ENCODE assay signal across 1 cellular context in genomic region chr4:26192921-26193894, GRCh38.
TF ChIP-seq lines count a peak whose summit lies in the region.

No MANE protein-coding gene starts in this region.

TF ChIP-seq in GM12878, 131 proteins besides CTCF, POLR2A, EP300 and RAD21 (continued from another document):
- TF ChIP-seq CHD1 (IDR thresholded peaks at IDR 0.05; ENCODE audit: low read depth, low read length) (no peak), SRF (IDR thresholded peaks at IDR 0.05; ENCODE audit: low read depth in 2 of 2, low read length in 2 of 2) (no peak), POLR2AphosphoS5 (IDR thresholded peaks at IDR 0.05; ENCODE audit: low read length) (no peak), JUND (IDR thresholded peaks at IDR 0.05; ENCODE audit: low read depth, low read length) (no peak), RUNX3 (IDR thresholded peaks at IDR 0.05; ENCODE audit: low read length) (peak; percentile 67; the same call in 1 of the 2 replicates), POU2F2 (IDR thresholded peaks at IDR 0.05; ENCODE audit: borderline replicate concordance, low read depth, low read length) (peak; percentile 78; the same call in 1 of the 3 replicates), CHD4 (IDR thresholded peaks at IDR 0.05) (no peak), ATF2 (IDR thresholded peaks at IDR 0.05; ENCODE audit: low read length) (peak; percentile 77), BMI1 (IDR thresholded peaks at IDR 0.05; ENCODE audit: borderline replicate concordance) (peak; percentile 28; the same call in 1 of the 2 replicates), JUNB (IDR thresholded peaks at IDR 0.05) (peak; percentile 88), TCF3 (IDR thresholded peaks at IDR 0.05; ENCODE audit: borderline replicate concordance, insufficient read depth, low read depth, low read length) (no peak), STAT1 (conservative IDR thresholded peaks at IDR 0.05) (no peak), IRF4 (IDR thresholded peaks at IDR 0.05; ENCODE audit: low read depth, low read length) (peak; percentile 77; the same call in 1 of the 2 replicates), ZNF384 (IDR thresholded peaks at IDR 0.05; ENCODE audit: borderline replicate concordance, low read depth, low read length) (peak; percentile 36; the same call in 1 of the 2 replicates), ZNF24 (IDR thresholded peaks at IDR 0.05) (no peak), YY1 (IDR thresholded peaks at IDR 0.05; ENCODE audit: low read depth, low read length) (peak; percentile 71), IKZF2 (IDR thresholded peaks at IDR 0.05) (peak in 1 of 2 experiments; percentile 45; a peak in 1 of 4 replicates), NFIC (IDR thresholded peaks at IDR 0.05; ENCODE audit: low read depth, low read length) (peak; percentile 79), EED (IDR thresholded peaks at IDR 0.05; ENCODE audit: low read depth) (peak; percentile 34; the same call in 1 of the 2 replicates), MEF2A (IDR thresholded peaks at IDR 0.05; ENCODE audit: insufficient read depth, low read depth, low read length) (no peak), HDGF (IDR thresholded peaks at IDR 0.05) (no peak), RELB (IDR thresholded peaks at IDR 0.05; ENCODE audit: low read depth) (peak; percentile 72; the same call in 1 of the 2 replicates), BCL3 (IDR thresholded peaks at IDR 0.05; ENCODE audit: borderline replicate concordance, insufficient read depth, low read depth, low read length, poor library complexity, severe bottlenecking) (peak; percentile 17), ETV6 (conservative IDR thresholded peaks at IDR 0.05 in 1 of 2, IDR thresholded peaks at IDR 0.05 in 1 of 2; ENCODE audit: borderline replicate concordance in 1 of 2, low read depth in 1 of 2) (peak in 1 of 2 experiments; percentile 66; a peak in 1 of 4 replicates)
- TF ChIP-seq, protein P1, sequence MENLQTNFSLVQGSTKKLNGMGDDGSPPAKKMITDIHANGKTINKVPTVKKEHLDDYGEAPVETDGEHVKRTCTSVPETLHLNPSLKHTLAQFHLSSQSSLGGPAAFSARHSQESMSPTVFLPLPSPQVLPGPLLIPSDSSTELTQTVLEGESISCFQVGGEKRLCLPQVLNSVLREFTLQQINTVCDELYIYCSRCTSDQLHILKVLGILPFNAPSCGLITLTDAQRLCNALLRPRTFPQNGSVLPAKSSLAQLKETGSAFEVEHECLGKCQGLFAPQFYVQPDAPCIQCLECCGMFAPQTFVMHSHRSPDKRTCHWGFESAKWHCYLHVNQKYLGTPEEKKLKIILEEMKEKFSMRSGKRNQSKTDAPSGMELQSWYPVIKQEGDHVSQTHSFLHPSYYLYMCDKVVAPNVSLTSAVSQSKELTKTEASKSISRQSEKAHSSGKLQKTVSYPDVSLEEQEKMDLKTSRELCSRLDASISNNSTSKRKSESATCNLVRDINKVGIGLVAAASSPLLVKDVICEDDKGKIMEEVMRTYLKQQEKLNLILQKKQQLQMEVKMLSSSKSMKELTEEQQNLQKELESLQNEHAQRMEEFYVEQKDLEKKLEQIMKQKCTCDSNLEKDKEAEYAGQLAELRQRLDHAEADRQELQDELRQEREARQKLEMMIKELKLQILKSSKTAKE (IDR thresholded peaks at IDR 0.05; ENCODE audit: low read depth, poor library complexity, severe bottlenecking) = peak; percentile 26
